In the genomic region with DNA sequence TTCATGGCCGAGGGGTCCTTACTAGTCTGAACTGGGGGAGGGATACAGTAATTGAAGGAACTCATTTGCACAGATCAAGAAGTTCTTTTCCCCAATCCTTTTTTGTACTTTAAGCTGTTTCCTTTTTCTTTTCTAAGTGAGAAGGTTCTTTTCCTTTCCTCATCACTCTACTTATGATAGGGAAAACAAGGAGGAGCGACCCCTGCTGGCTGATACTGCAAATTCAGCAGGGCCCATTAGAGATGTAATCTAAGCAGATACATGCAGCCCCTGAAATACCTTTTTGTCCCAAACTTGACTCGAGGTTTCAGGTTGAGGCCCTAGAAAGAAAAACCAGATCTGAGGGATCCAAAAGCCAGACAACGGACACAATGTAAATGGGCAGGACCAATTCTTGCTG, we compare ENCODE assay signal across 9 cellular contexts.
DNase-seq lines count a peak whose midpoint lies in the region; ATAC-seq, FAIRE-seq and TF ChIP-seq lines count a peak whose summit lies in the region.
"Had no signal": no experiment of that assay in that cellular context is flagged by ENCODE, and none has a peak within 500 bp of the region (broad histone marks: within the 10 kb centered on the region; RNA-seq: fewer than 3 reads in every experiment).

No MANE protein-coding gene starts in this region.

- peak; percentile 47 for ATAC-seq in HG03432 (IDR thresholded peaks at IDR 0.05; ENCODE audit: unreplicated experiment)
- ATAC-seq: CD8-positive, alpha-beta T cell had no signal

- no peaks in the 10 kb centered on the region for H3K4me1 Mint-ChIP-seq in activated T-cell treated with anti-CD3 and anti-CD28 coated beads, Interleukin-2, amount 50 U/mL, for 24 hours (ENCODE audit: low read depth)
- H3K4me1 Mint-ChIP-seq in progenitor cell of endocrine pancreas (ENCODE audit: low read depth): peaks cover 5% of the 10 kb centered on the region

- H3K27ac Mint-ChIP-seq in activated T-cell treated with anti-CD3 and anti-CD28 coated beads, Interleukin-2, amount 50 U/mL, for 24 hours: no peak overlapping the region
- no peak overlapping the region for H3K27ac Mint-ChIP-seq in progenitor cell of endocrine pancreas
- H3K27ac Mint-ChIP-seq: CD8-positive, alpha-beta T cell had no signal

- no peaks in the 10 kb centered on the region for H3K27me3 Mint-ChIP-seq in activated T-cell treated with anti-CD3 and anti-CD28 coated beads, Interleukin-2, amount 50 U/mL, for 24 hours
- no peaks in the 10 kb centered on the region for H3K27me3 Mint-ChIP-seq in progenitor cell of endocrine pancreas

- peaks cover 10% of the 10 kb centered on the region for H3K9me3 Mint-ChIP-seq in activated T-cell treated with anti-CD3 and anti-CD28 coated beads, Interleukin-2, amount 50 U/mL, for 24 hours
- peaks cover 9% of the 10 kb centered on the region for H3K9me3 Mint-ChIP-seq in progenitor cell of endocrine pancreas (ENCODE audit: low read depth)
- H3K9me3 Mint-ChIP-seq: CD8-positive, alpha-beta T cell had no signal

- in situ Hi-C loops in GM13976 (cut with MboI; ENCODE audit: low sequenced_read_pairs, unreplicated experiment): no loop called here

- DNase-seq in activated T-cell treated with anti-CD3 and anti-CD28 coated beads for 48 hours (ENCODE audit: low read depth) (peak; percentile 7), astrocyte of the hippocampus (ENCODE audit: low read depth, low spot score) (peak; percentile 23), progenitor cell of endocrine pancreas (ENCODE audit: low spot score, unreplicated experiment) (no peak), GM13976 (ENCODE audit: low spot score) (no peak), frontal cortex (ENCODE audit: low spot score in 2 of 2) (no peak), SHP77 (lab: John Stamatoyannopoulos, UW) (no peak)
- no peak for DNase-seq in activated T-cell treated with anti-CD3 and anti-CD28 coated beads, Interleukin-2, amount 50 U/mL, for 24 hours
- DNase-seq: CD8-positive, alpha-beta T cell had no signal

- no peaks in the 10 kb centered on the region for H3K36me3 Mint-ChIP-seq in activated T-cell treated with anti-CD3 and anti-CD28 coated beads, Interleukin-2, amount 50 U/mL, for 24 hours (ENCODE audit: low read depth)
- H3K36me3 Mint-ChIP-seq in progenitor cell of endocrine pancreas (ENCODE audit: insufficient read depth): no peaks in the 10 kb centered on the region
- H3K36me3 Mint-ChIP-seq: CD8-positive, alpha-beta T cell had no signal

- TF ChIP-seq CTCF in progenitor cell of endocrine pancreas (IDR thresholded peaks at IDR 0.05; ENCODE audit: unreplicated experiment) (peak; percentile 10), GM13976 (IDR thresholded peaks at IDR 0.05; ENCODE audit: borderline replicate concordance, control extremely low read depth, extremely low read depth, insufficient read depth, missing control alignments) (no peak)

- H3K4me3 Mint-ChIP-seq in activated T-cell treated with anti-CD3 and anti-CD28 coated beads, Interleukin-2, amount 50 U/mL, for 24 hours: no peak overlapping the region
- H3K4me3 Mint-ChIP-seq in progenitor cell of endocrine pancreas (ENCODE audit: low read depth): no peak overlapping the region
- H3K4me3 Mint-ChIP-seq: CD8-positive, alpha-beta T cell had no signal

- FAIRE-seq in frontal cortex (lab: Jason Lieb, UNC): no peak

Comparison
In these comparisons a context has a peak if more than half of its experiments do, and no peak if none do; other contexts are left out.
1. DNase-seq: peak in activated T-cell treated with anti-CD3 and anti-CD28 coated beads for 48 hours (single experiment) and astrocyte of the hippocampus (single experiment); none in activated T-cell treated with anti-CD3 and anti-CD28 coated beads, Interleukin-2, amount 50 U/mL, for 24 hours (single experiment), progenitor cell of endocrine pancreas (single experiment), GM13976 (single experiment), frontal cortex (0 of 2) and SHP77 (0 of 2).